Comparison of ENCODE assay signal across 25 cellular contexts in genomic region chr21:42316891-42317290, GRCh38. TPM values are rescaled to one million over a fixed set of nuclear protein-coding genes. Genes with fewer than 3 reads are reported as not detected.
DNase-seq lines count a peak whose midpoint lies in the region; ATAC-seq and TF ChIP-seq lines count a peak whose summit lies in the region.
"Had no signal": no experiment of that assay in that cellular context is flagged by ENCODE, and none has a peak within 500 bp of the region (broad histone marks: within the 10 kb centered on the region; RNA-seq: fewer than 3 reads in every experiment).

No MANE protein-coding gene starts in this region.

- no peak overlapping the region; the same call in 1 of the 2 replicates for H3K9ac ChIP-seq in BLaER1

- peaks cover 5% of the 10 kb centered on the region for H3K4me1 Mint-ChIP-seq in T-helper 17 cell

- peaks cover 22% of the 10 kb centered on the region for H3K27me3 Mint-ChIP-seq in T-helper 17 cell
- H3K27me3 Mint-ChIP-seq: CD4-positive, alpha-beta T cell had no signal

- no peak overlapping the region for H3K4me3 Mint-ChIP-seq in T-helper 17 cell
- H3K4me3 Mint-ChIP-seq: CD4-positive, alpha-beta T cell; natural killer cell had no signal

- H3K4me3 ChIP-seq in BLaER1 = no peak overlapping the region
- no peak overlapping the region for H3K4me3 ChIP-seq in mucosa of descending colon
- H3K4me3 ChIP-seq: breast epithelium, GM12878, K562, sigmoid colon, vagina had no signal

- no peaks in the 10 kb centered on the region for H4K20me1 ChIP-seq in BLaER1

- ATAC-seq in mucosa of descending colon = peak; percentile 79
- ATAC-seq in T-helper 17 cell = no peak
- ATAC-seq: GM12878, K562, left cardiac atrium, natural killer cell had no signal

- no peaks in the 10 kb centered on the region for H3K36me3 Mint-ChIP-seq in T-helper 17 cell (ENCODE audit: low read depth)
- H3K36me3 Mint-ChIP-seq: natural killer cell had no signal

- no peaks in the 10 kb centered on the region for H3K36me3 ChIP-seq in BLaER1
- no peaks in the 10 kb centered on the region for H3K36me3 ChIP-seq in mucosa of descending colon (ENCODE audit: low read depth)
- H3K36me3 ChIP-seq: breast epithelium, sigmoid colon, vagina had no signal

- peak; percentile 64 for DNase-seq in DMS53 treated with DMSO at 0.1 percent for 48 hours (lab: John Stamatoyannopoulos, UW; ENCODE audit: unreplicated experiment)
- peak; percentile 87 to 94 (median 93) for DNase-seq in mucosa of descending colon
- no peak for DNase-seq in T-helper 17 cell
- no peak for DNase-seq in ureter (ENCODE audit: low spot score)
- DNase-seq in stimulated activated naive CD4-positive, alpha-beta T cell treated with Interleukin-2 at 50 U/mL for 16 hours (lab: John Stamatoyannopoulos, UW) = no peak
- DNase-seq: activated CD4-positive, alpha-beta T cell treated with anti-CD3 and anti-CD28 coated beads, Interleukin-2, amount 50 U/mL, for 4 hours; activated T-cell treated with anti-CD3 and anti-CD28 coated beads for 4 hours; DMS79; left cardiac atrium; mesendoderm; natural killer cell; NCI-H1436 treated with DMSO at 0.1 percent for 48 hours; NCI-H446; sigmoid colon; T-helper 2 cell had no signal

- H3K9me3 ChIP-seq in BLaER1 (no peaks in the 10 kb centered on the region), mucosa of descending colon (no peaks in the 10 kb centered on the region), T-helper 17 cell (ENCODE audit: control insufficient read depth, low read length, poor library complexity, severe bottlenecking) (no peaks in the 10 kb centered on the region)
- H3K9me3 ChIP-seq: breast epithelium, sigmoid colon, vagina had no signal

- intact Hi-C loops in mucosa of descending colon (cut with DNase I, micrococcal nuclease) = no loop called here

- H3K27me3 ChIP-seq in BLaER1 = no peaks in the 10 kb centered on the region; the same call in 1 of the 2 replicates
- H3K27me3 ChIP-seq: breast epithelium, vagina had no signal

- H3K27ac Mint-ChIP-seq in T-helper 17 cell = no peak overlapping the region
- H3K27ac Mint-ChIP-seq: CD4-positive, alpha-beta T cell; natural killer cell had no signal

- no peak overlapping the region for H3K27ac ChIP-seq in BLaER1
- peak overlapping the region; percentile 86; the same call in 1 of the 2 replicates for H3K27ac ChIP-seq in VCaP
- H3K27ac ChIP-seq: breast epithelium, sigmoid colon, vagina had no signal

- H3K4me1 ChIP-seq in BLaER1 = peaks cover 90% of the 10 kb centered on the region
- H3K4me1 ChIP-seq in mucosa of descending colon (ENCODE audit: low read depth) = peaks cover 33% of the 10 kb centered on the region
- H3K4me1 ChIP-seq: breast epithelium, sigmoid colon, vagina had no signal

- peak overlapping the region; percentile 67 for H3K4me2 ChIP-seq in BLaER1

- TF ChIP-seq CTCF in VCaP (conservative IDR thresholded peaks at IDR 0.05) (no peak), mucosa of descending colon (IDR thresholded peaks at IDR 0.05) (no peak)

RNA-seq across cellular contexts. Expression of gene TFF3, which starts 1.7 kb away (rescaled TPM):
- total RNA-seq in mucosa of descending colon (1,000 to 10,000 TPM in 2 of 3 donors, 100 to 1,000 TPM in 1; 614 to 2,641 (median 2,419) TPM), T-helper 17 cell (not detected), ureter (3.0 TPM)
- total RNA-seq: CD4-positive, alpha-beta T cell; GM12878; natural killer cell had no signal

RNA-seq across cellular contexts. Expression of gene TFF2, which starts 33.9 kb away (rescaled TPM):
- total RNA-seq in mucosa of descending colon (1 to 10 TPM in 2 of 3 donors, not detected in 1; 1.1 to 1.7 TPM), T-helper 17 cell (not detected), ureter (not detected)
- total RNA-seq: breast epithelium; CD4-positive, alpha-beta T cell; glomerular endothelial cell; GM12878; K562; left cardiac atrium; natural killer cell; sigmoid colon; SK-MEL-5; subcutaneous adipose tissue; vagina had no signal

RNA-seq across cellular contexts. Expression of gene TFF1, which starts 49.4 kb away (rescaled TPM):
- 100 to 1,000 TPM in 1 of 3 donors, 10 to 100 TPM in 1, 1 to 10 TPM in 1; 6.0 to 206 (median 60.1) TPM for total RNA-seq in mucosa of descending colon
- not detected for total RNA-seq in T-helper 17 cell
- 2.6 TPM for total RNA-seq in ureter
- total RNA-seq: CD4-positive, alpha-beta T cell; glomerular endothelial cell; GM12878; left cardiac atrium; natural killer cell; SK-MEL-5; subcutaneous adipose tissue; vagina had no signal

Comparison
In these comparisons a context has a peak if more than half of its experiments do, and no peak if none do; other contexts are left out.
1. DNase-seq: peak in DMS53 treated with DMSO at 0.1 percent for 48 hours (single experiment) and mucosa of descending colon (3 of 3); none in T-helper 17 cell (0 of 3), ureter (single experiment) and stimulated activated naive CD4-positive, alpha-beta T cell treated with Interleukin-2 at 50 U/mL for 16 hours (single experiment).
2. RNA of gene TFF3, which starts 1.7 kb away (total RNA-seq): 614 to 2,641 TPM in mucosa of descending colon; 3.0 TPM in ureter (single experiment) and not detected in T-helper 17 cell; every median in the first group is over 100 times any median in the second.